Comparison of ENCODE assay signal across 28 cellular contexts in the genomic region with DNA sequence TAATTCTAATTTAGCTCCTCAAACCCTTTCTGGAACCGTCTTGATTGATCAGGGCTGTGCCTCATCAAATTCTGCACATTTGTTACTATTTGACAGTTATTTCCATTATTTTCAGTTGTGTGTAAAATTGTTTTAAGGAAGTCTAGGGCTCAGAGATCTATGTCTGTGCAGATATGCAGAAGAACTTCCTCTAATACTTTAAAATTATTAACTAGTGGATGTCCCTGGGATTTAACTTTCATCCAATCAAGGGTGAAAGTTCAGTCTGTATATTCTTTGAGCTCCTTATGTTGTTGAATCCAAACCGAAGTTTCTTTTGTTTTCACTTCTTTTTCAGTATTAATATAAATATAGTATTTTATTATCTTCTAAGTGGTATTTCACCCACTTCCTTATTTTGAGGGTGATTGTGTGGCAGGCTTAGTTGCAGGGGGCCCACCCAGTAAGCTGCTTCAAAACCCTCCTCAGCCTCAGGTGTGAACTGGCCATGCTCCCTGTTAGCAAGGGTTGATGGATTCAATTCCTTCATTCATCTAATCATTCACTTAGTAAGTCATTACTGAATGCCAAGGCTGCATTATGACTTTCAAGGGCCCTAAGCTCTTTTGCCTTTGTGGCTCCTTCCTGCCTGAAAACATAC. TPM values are rescaled to one million over a fixed set of nuclear protein-coding genes. Genes with fewer than 3 reads are reported as not detected.
DNase-seq lines count a peak whose midpoint lies in the region; ATAC-seq, FAIRE-seq and TF ChIP-seq lines count a peak whose summit lies in the region.
"Had no signal": no experiment of that assay in that cellular context is flagged by ENCODE, and none has a peak within 500 bp of the region (broad histone marks: within the 10 kb centered on the region; RNA-seq: fewer than 3 reads in every experiment).

No MANE protein-coding gene starts in this region.

- H3K4me2 ChIP-seq in DOHH2 (ENCODE audit: low read length) = peak overlapping the region; percentile 43
- no peak overlapping the region for H3K4me2 ChIP-seq in parathyroid adenoma (ENCODE audit: low read length)

- CTCF ChIA-PET in activated B cell treated with CpG ODN at 0.5 μM for 24 hours (lab: Charles Lee) = interaction anchor here (0.8 to 1.3 kb wide), 5 partner anchors 22 to 432 kb away, joined by 3 to 4 read pairs (median 3); partner anchors contain the start of genes DDX46 and PCBD2

- peak overlapping the region; percentile 93 for H2AFZ ChIP-seq in parathyroid adenoma

- H3F3A ChIP-seq in DOHH2 (ENCODE audit: control insufficient read depth, insufficient read depth) = peaks cover 15% of the 10 kb centered on the region

- H3K4me1 Mint-ChIP-seq in activated B cell treated with CpG ODN at 0.5 μM for 24 hours (peaks cover 33% of the 10 kb centered on the region), glutamatergic neuron (ENCODE audit: low read depth, unreplicated experiment) (peaks cover 7% of the 10 kb centered on the region)

- peaks cover 5% of the 10 kb centered on the region; the same call in 1 of the 2 replicates for H4K20me1 ChIP-seq in DOHH2 (ENCODE audit: control insufficient read depth, insufficient read depth, low read depth, low read length)

- no peak overlapping the region for H3K9ac ChIP-seq in parathyroid adenoma

- H3K27ac ChIP-seq in DOHH2 (ENCODE audit: low read depth, low read length) (peak overlapping the region; percentile 81), parathyroid adenoma (no peak overlapping the region)
- H3K27ac ChIP-seq: coronary artery, ovary had no signal

- peaks cover 55% of the 10 kb centered on the region for H3K4me1 ChIP-seq in DOHH2 (ENCODE audit: control insufficient read depth, low read length)
- H3K4me1 ChIP-seq in parathyroid adenoma = peaks cover 7% of the 10 kb centered on the region

- intact Hi-C loops in activated B cell treated with CpG ODN at 0.5 μM for 24 hours (cut with micrococcal nuclease) = loop anchor here (2.0 to 10.0 kb wide), 4 partner anchors 209 to 731 kb away; partner anchors contain the start of genes JADE2 and VDAC1

- H3K79me2 ChIP-seq in DOHH2 (ENCODE audit: control insufficient read depth, low read length) (peaks cover 34% of the 10 kb centered on the region), parathyroid adenoma (peaks cover 9% of the 10 kb centered on the region)

- peak overlapping the region; percentile 68 for H3K27ac Mint-ChIP-seq in activated B cell treated with CpG ODN at 0.5 μM for 24 hours
- no peak overlapping the region for H3K27ac Mint-ChIP-seq in glutamatergic neuron (ENCODE audit: unreplicated experiment)

- no peak for FAIRE-seq in GM19239 (lab: Jason Lieb, UNC)
- FAIRE-seq: G401.6, H54, TTC549 had no signal

- H3K36me3 ChIP-seq in DOHH2 (ENCODE audit: control insufficient read depth, low read length) = peaks cover 18% of the 10 kb centered on the region
- H3K36me3 ChIP-seq in parathyroid adenoma (ENCODE audit: control insufficient read depth, insufficient read depth, low read length) = no peaks in the 10 kb centered on the region
- H3K36me3 ChIP-seq: ovary had no signal

- H3K4me3 ChIP-seq in DOHH2 (ENCODE audit: low read length) (peak overlapping the region; percentile 19), parathyroid adenoma (ENCODE audit: low read depth, low read length) (no peak overlapping the region)
- H3K4me3 ChIP-seq: ovary had no signal

- H3K27me3 ChIP-seq in DOHH2 (ENCODE audit: control insufficient read depth, low read length) (no peaks in the 10 kb centered on the region; the same call in 1 of the 2 replicates), parathyroid adenoma (ENCODE audit: control insufficient read depth, insufficient read depth, low read length) (no peaks in the 10 kb centered on the region)
- H3K27me3 ChIP-seq: esophagus squamous epithelium, gastrocnemius medialis, ovary had no signal

- POLR2A ChIA-PET in activated B cell treated with CpG ODN at 0.5 μM for 24 hours (lab: Charles Lee) = interaction anchor here (0.6 to 5.4 kb wide), 5 partner anchors 23 to 1689 kb away, joined by 3 to 55 read pairs (median 6); partner anchors contain the start of genes DDX46, PCBD2 and UBE2B

- H3K27me3 Mint-ChIP-seq in activated B cell treated with CpG ODN at 0.5 μM for 24 hours (no peaks in the 10 kb centered on the region), glutamatergic neuron (ENCODE audit: unreplicated experiment) (peaks cover 4% of the 10 kb centered on the region)
- H3K27me3 Mint-ChIP-seq: CD4-positive, alpha-beta memory T cell had no signal

- H3K9me3 ChIP-seq in DOHH2 (ENCODE audit: control insufficient read depth, insufficient read depth, low read length) (no peaks in the 10 kb centered on the region), parathyroid adenoma (ENCODE audit: control insufficient read depth, low read length) (no peaks in the 10 kb centered on the region)
- H3K9me3 ChIP-seq: esophagus squamous epithelium, gastrocnemius medialis, ovary had no signal

- H3K36me3 Mint-ChIP-seq in activated B cell treated with CpG ODN at 0.5 μM for 24 hours (ENCODE audit: low read depth) (peaks cover 10% of the 10 kb centered on the region), glutamatergic neuron (ENCODE audit: unreplicated experiment) (no peaks in the 10 kb centered on the region)
- H3K36me3 Mint-ChIP-seq: natural killer cell had no signal

- H3K4me3 Mint-ChIP-seq in activated B cell treated with CpG ODN at 0.5 μM for 24 hours = no peak overlapping the region
- no peak overlapping the region for H3K4me3 Mint-ChIP-seq in glutamatergic neuron (ENCODE audit: unreplicated experiment)

- DNase-seq in Kasumi-1 (lab: John Stamatoyannopoulos, UW) (peak; percentile 31 to 65), activated B cell treated with CpG ODN at 0.5 μM for 24 hours (no peak), glutamatergic neuron (no peak), ureter (ENCODE audit: low spot score) (no peak), GM19239 (ENCODE audit: insufficient read length, low spot score) (no peak)
- DNase-seq: activated CD4-positive, alpha-beta T cell treated with anti-CD3 and anti-CD28 coated beads for 4 hours; activated naive CD4-positive, alpha-beta T cell treated with Interleukin-2 at 50 U/mL for 16 hours; activated T-cell treated with anti-CD3 and anti-CD28 coated beads, Interleukin-2, amount 50 U/mL, for 4 hours; CD4-positive, alpha-beta memory T cell; DMS 273 treated with DMSO at 0.1 percent for 48 hours; esophagus squamous epithelium; gastrocnemius medialis; hypothalamus; midbrain; natural killer cell; NCI-H2029 treated with DMSO at 0.1 percent for 48 hours; NCI-H82; right cardiac atrium; SHP77 treated with DMSO at 0.1 percent for 48 hours; stimulated activated naive CD8-positive, alpha-beta T cell treated with anti-CD3 and anti-CD28 coated beads, Interleukin-15, Interleukin-2, amounts not matched to agents 100 U/mL and 50 U/mL, for 24 hours; T-helper 1 cell had no signal

- H3K9me2 ChIP-seq in DOHH2 (replicated peaks; ENCODE audit: control insufficient read depth, low read length) = no peaks in the 10 kb centered on the region

- no peak for ATAC-seq in activated B cell treated with CpG ODN at 0.5 μM for 24 hours (ENCODE audit: low read depth)
- ATAC-seq: activated T-cell treated with anti-CD3 and anti-CD28 coated beads, Interleukin-2, amount 50 U/mL, for 4 hours; gastrocnemius medialis; natural killer cell; right cardiac atrium; stimulated activated naive CD8-positive, alpha-beta T cell treated with anti-CD3 and anti-CD28 coated beads, Interleukin-15, Interleukin-2, amounts not matched to agents 100 U/mL and 50 U/mL, for 24 hours had no signal

- TF ChIP-seq CTCF in DOHH2 (IDR thresholded peaks at IDR 0.05; ENCODE audit: low read depth, low read length, poor library complexity, severe bottlenecking) = no peak
- no peak for TF ChIP-seq CTCF in activated B cell treated with CpG ODN at 0.5 μM for 24 hours (IDR thresholded peaks at IDR 0.05)
- no peak for TF ChIP-seq CTCF in parathyroid adenoma (IDR thresholded peaks at IDR 0.05)
- TF ChIP-seq CTCF in glutamatergic neuron (IDR thresholded peaks at IDR 0.05; ENCODE audit: partially characterized antibody, unreplicated experiment) = no peak

- H3K9me3 Mint-ChIP-seq in activated B cell treated with CpG ODN at 0.5 μM for 24 hours = no peaks in the 10 kb centered on the region
- peaks cover 3% of the 10 kb centered on the region for H3K9me3 Mint-ChIP-seq in glutamatergic neuron (ENCODE audit: unreplicated experiment)
- H3K9me3 Mint-ChIP-seq: activated T-cell treated with anti-CD3 and anti-CD28 coated beads, Interleukin-2, amount 50 U/mL, for 4 hours; CD4-positive, alpha-beta memory T cell; natural killer cell had no signal

RNA-seq across cellular contexts. Expression of gene CAMLG, which starts 2.1 kb away (rescaled TPM):
- 22.2 and 23.9 TPM in 2 replicates for total RNA-seq in activated B cell treated with CpG ODN at 0.5 μM for 24 hours
- total RNA-seq in glutamatergic neuron (ENCODE audit: unreplicated experiment) = 41.4 TPM
- total RNA-seq in ureter = 19.8 TPM

RNA-seq across cellular contexts. Expression of gene DDX46, which starts 22.3 kb away (rescaled TPM):
- total RNA-seq in activated B cell treated with CpG ODN at 0.5 μM for 24 hours (68.8 and 74.1 TPM in 2 replicates), glutamatergic neuron (ENCODE audit: unreplicated experiment) (53.3 TPM), ureter (60.1 TPM)

Comparison
In these comparisons a context has a peak if more than half of its experiments do, and no peak if none do; other contexts are left out.
1. DNase-seq: peak in Kasumi-1 (2 of 2); none in activated B cell treated with CpG ODN at 0.5 μM for 24 hours (single experiment), glutamatergic neuron (single experiment), ureter (single experiment) and GM19239 (single experiment).